Comparison of ENCODE assay signal across 1 cellular context in the genomic region with DNA sequence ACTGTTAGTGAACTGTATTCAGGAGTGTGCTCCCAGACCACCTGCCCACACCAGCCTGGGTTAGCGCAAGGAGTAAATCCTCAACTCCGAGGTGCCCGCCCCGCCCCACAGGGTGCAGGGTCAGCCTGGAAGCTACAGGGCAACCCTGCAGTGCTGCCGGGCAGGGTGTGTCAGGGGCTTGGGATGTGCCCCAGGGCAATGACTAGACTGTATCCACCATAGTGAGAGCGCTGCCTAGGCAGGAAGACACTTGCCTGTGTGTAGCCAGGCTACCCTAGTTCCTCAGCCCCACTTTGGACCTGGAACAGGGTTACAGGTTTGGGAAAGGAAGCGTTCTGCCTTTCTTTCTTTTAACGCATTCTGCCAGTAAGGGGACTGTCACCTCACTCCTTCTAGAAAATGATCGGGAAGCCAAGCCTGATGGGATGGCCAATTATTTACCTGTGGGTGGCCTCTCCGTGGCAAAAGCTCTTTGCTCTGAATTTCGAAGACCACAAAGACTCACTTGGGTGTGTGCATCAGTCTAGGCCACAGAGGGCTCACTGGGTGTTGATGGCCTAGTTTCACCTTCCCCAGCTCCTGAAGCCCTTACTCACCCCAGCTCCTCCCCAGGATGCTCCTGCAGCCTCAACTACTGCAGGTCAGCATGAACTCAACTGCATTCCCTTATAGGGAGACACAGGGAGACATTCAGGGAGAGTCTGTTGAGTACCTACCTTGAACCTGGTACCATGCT.
TF ChIP-seq lines count a peak whose summit lies in the region.

No MANE protein-coding gene starts in this region.

TF ChIP-seq in WTC11, 78 proteins besides CTCF, POLR2A, EP300 and RAD21 (continued from another document):
- TF ChIP-seq, protein P1, sequence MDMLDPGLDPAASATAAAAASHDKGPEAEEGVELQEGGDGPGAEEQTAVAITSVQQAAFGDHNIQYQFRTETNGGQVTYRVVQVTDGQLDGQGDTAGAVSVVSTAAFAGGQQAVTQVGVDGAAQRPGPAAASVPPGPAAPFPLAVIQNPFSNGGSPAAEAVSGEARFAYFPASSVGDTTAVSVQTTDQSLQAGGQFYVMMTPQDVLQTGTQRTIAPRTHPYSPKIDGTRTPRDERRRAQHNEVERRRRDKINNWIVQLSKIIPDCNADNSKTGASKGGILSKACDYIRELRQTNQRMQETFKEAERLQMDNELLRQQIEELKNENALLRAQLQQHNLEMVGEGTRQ (CRISPR knock-in tag; IDR thresholded peaks at IDR 0.05) = no peak
- TF ChIP-seq, protein P2, sequence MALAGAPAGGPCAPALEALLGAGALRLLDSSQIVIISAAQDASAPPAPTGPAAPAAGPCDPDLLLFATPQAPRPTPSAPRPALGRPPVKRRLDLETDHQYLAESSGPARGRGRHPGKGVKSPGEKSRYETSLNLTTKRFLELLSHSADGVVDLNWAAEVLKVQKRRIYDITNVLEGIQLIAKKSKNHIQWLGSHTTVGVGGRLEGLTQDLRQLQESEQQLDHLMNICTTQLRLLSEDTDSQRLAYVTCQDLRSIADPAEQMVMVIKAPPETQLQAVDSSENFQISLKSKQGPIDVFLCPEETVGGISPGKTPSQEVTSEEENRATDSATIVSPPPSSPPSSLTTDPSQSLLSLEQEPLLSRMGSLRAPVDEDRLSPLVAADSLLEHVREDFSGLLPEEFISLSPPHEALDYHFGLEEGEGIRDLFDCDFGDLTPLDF (CRISPR knock-in tag; IDR thresholded peaks at IDR 0.05) = no peak
- TF ChIP-seq EMX1 (CRISPR knock-in tag; IDR thresholded peaks at IDR 0.05) (no peak), MXD4 (CRISPR knock-in tag; IDR thresholded peaks at IDR 0.05; ENCODE audit: borderline replicate concordance) (no peak), ZNF423 (CRISPR knock-in tag; IDR thresholded peaks at IDR 0.05) (no peak), JUN (CRISPR knock-in tag; IDR thresholded peaks at IDR 0.05) (no peak)
TF ChIP-seq in WTC11: peak in this region for 0.
